ENCODE assay signal across 8 cellular contexts in the genomic region with DNA sequence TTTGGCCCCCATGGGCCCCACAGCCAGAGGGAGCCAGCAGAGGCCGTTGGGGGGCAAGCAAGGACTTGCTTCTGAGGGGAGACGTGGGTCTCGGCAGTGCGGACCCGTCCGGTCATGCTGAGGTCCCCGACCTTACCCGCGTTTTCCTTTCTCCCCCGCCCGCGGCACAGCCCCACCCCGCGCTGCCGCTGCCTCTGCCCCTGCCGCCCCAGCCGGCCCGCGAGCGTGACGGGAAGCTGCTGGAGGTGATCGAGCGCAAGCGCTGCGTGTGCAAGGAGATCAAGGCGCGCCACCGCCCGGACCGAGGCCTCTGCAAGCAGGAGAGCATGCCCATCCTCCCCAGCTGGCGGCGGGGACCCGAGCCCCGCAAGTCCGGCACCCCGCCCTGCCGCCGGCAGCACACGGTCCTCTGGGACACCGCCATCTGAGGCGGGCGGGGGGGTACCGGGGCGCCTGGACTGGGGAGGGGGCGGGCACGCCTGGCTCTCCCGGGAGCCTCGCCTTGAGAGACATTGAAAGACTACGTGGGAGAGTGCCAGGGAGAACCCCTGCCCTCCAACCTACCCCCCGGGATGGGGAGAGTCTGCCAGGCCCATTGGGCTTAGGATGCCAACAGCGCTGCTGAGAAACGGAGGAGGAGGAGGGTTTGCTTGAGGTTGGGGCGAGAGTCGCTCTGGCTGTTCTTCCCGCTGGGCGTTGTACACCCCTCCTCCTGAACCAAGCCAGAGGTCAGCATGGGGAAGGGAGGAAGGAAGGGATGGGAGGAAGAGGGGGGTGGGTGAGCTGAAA. TPM values are rescaled to one million over a fixed set of nuclear protein-coding genes. Genes with fewer than 3 reads are reported as not detected.
A peak's percentile ranks its signal among the peaks of the same experiment; 100 is the strongest.
DNase-seq lines count a peak whose midpoint lies in the region; ATAC-seq and TF ChIP-seq lines count a peak whose summit lies in the region.

No MANE protein-coding gene starts in this region.

- no peak overlapping the region for H4K91ac ChIP-seq in mesenchymal stem cell (ENCODE audit: low read length)

- H3K27ac ChIP-seq in coronary artery (peak overlapping the region in 1 of 2 donors; percentile 12), mesenchymal stem cell (ENCODE audit: low read length, poor library complexity, severe bottlenecking) (no peak overlapping the region)

- H3K4me2 ChIP-seq in mesenchymal stem cell (ENCODE audit: low read length, poor library complexity, severe bottlenecking), result peak overlapping the region; percentile 80

- peaks cover 20% of the 10 kb centered on the region for H3K4me1 ChIP-seq in mesenchymal stem cell (ENCODE audit: control insufficient read depth, insufficient read depth, low read depth, low read length)

- DNase-seq in HK-2 (ENCODE audit: unreplicated experiment) (peak; percentile 58), coronary artery (ENCODE audit: low spot score) (no peak), mesenchymal stem cell (peak; percentile 41), mesenteric fat pad (ENCODE audit: low spot score) (no peak), G401 (ENCODE audit: low spot score) (no peak)
- DNase-seq in stimulated activated naive CD4-positive, alpha-beta T cell treated with Interleukin-2 at 50 U/mL for 16 hours (lab: John Stamatoyannopoulos, UW), result peak; percentile 48

- H3K9ac ChIP-seq in mesenchymal stem cell (ENCODE audit: low read length), result no peak overlapping the region

- H3K36me3 ChIP-seq in mesenchymal stem cell (ENCODE audit: control insufficient read depth in 1 of 2, insufficient read depth in 2 of 2, low read depth in 1 of 2, low read length in 2 of 2), result peaks cover 0 to 8% of the 10 kb centered on the region in 2 experiments

- peak overlapping the region in 1 of 2 experiments; percentile 87 for H3K18ac ChIP-seq in mesenchymal stem cell (ENCODE audit: low read depth in 1 of 2, low read length in 2 of 2)

- 8% methylated on average over 44 of the region's 56 CpGs for WGBS in mesenchymal stem cell

- peak overlapping the region; percentile 37 for H2BK15ac ChIP-seq in mesenchymal stem cell (ENCODE audit: low read depth, poor library complexity, severe bottlenecking)

- H3K79me1 ChIP-seq in mesenchymal stem cell (replicated peaks; ENCODE audit: low read length, poor library complexity, severe bottlenecking), result no peaks in the 10 kb centered on the region

- H3K27me3 ChIP-seq in mesenchymal stem cell (ENCODE audit: control insufficient read depth in 1 of 2, insufficient read depth in 1 of 2, low read length in 2 of 2), result no peaks in the 10 kb centered on the region

- H2AK5ac ChIP-seq in mesenchymal stem cell (ENCODE audit: low read length, severe bottlenecking), result no peak overlapping the region

- no peak overlapping the region for H2BK120ac ChIP-seq in mesenchymal stem cell (ENCODE audit: low read depth, low read length)

- peak overlapping the region in 1 of 2 experiments; percentile 29 for H3K14ac ChIP-seq in mesenchymal stem cell (ENCODE audit: low read length in 2 of 2)

- peak overlapping the region in 1 of 2 experiments; percentile 71 for H2BK12ac ChIP-seq in mesenchymal stem cell (ENCODE audit: low read length in 2 of 2)

- peak overlapping the region; percentile 54 for H4K8ac ChIP-seq in mesenchymal stem cell (ENCODE audit: low read length)

- H3K23ac ChIP-seq in mesenchymal stem cell (ENCODE audit: low read length in 2 of 2), result peak overlapping the region in 1 of 2 experiments; percentile 3

- H3K4me3 ChIP-seq in coronary artery (peak overlapping the region; percentile 68), mesenchymal stem cell (ENCODE audit: insufficient read depth in 1 of 2, low read depth in 1 of 2, low read length in 2 of 2) (peak overlapping the region in 1 of 2 experiments; percentile 37)

- no peaks in the 10 kb centered on the region for H3K9me3 ChIP-seq in mesenchymal stem cell (ENCODE audit: control insufficient read depth, low read length)

- peak; percentile 77 to 80 for ATAC-seq in activated CD4-positive, CD25-positive, alpha-beta regulatory T cell treated with anti-CD3 and anti-CD28 coated beads, Interleukin-2, amount 50 U/mL, for 24 hours
- ATAC-seq in GM18502 (IDR thresholded peaks at IDR 0.05; ENCODE audit: poor library complexity, unreplicated experiment), result no peak

- in situ Hi-C loops in G401 (cut with HindIII; ENCODE audit: low sequenced_read_pairs), result no loop called here

- TF ChIP-seq CTCF in coronary artery (IDR thresholded peaks at IDR 0.05), result no peak

- H2BK5ac ChIP-seq in mesenchymal stem cell (ENCODE audit: low read depth, low read length, poor library complexity, severe bottlenecking), result no peak overlapping the region

- H3K4ac ChIP-seq in mesenchymal stem cell (ENCODE audit: low read depth in 1 of 2, low read length in 2 of 2), result peak overlapping the region in 1 of 2 experiments; percentile 58

- H2AFZ ChIP-seq in mesenchymal stem cell (ENCODE audit: low read depth, low read length), result peak overlapping the region; percentile 88

RNA-seq across cellular contexts. Expression of gene NYAP1, which starts 9.9 kb away (rescaled TPM):
- 0.57 TPM for polyA plus RNA-seq in mesenchymal stem cell (2013, experiment 1 of 2)
- 0.58 TPM for polyA plus RNA-seq in mesenchymal stem cell (2013, experiment 2 of 2)
- 1.2 TPM for total RNA-seq in mesenteric fat pad
- total RNA-seq in G401 (2014; rRNA removed; shearing (Covaris generic)), result 17.3 and 23.0 TPM in 2 replicates

RNA-seq across cellular contexts. Expression of gene TSC22D4, which starts 14.7 kb away (rescaled TPM):
- 47.5 TPM for polyA plus RNA-seq in mesenchymal stem cell (2013, experiment 1 of 2)
- polyA plus RNA-seq in mesenchymal stem cell (2013, experiment 2 of 2), result 47.0 TPM
- 42.4 TPM for total RNA-seq in mesenteric fat pad
- 80.1 and 118 TPM in 2 replicates for total RNA-seq in G401 (2014; rRNA removed; shearing (Covaris generic))

RNA-seq across cellular contexts. Expression of gene SPACDR, which starts 29.6 kb away (rescaled TPM):
- 0.47 TPM for polyA plus RNA-seq in mesenchymal stem cell (2013, experiment 1 of 2)
- polyA plus RNA-seq in mesenchymal stem cell (2013, experiment 2 of 2), result 0.56 TPM
- total RNA-seq in mesenteric fat pad, result 0.96 TPM
- not detected in 2 replicates for total RNA-seq in G401 (2014; rRNA removed; shearing (Covaris generic))

RNA-seq across cellular contexts. Expression of gene AGFG2, which starts 45.3 kb away (rescaled TPM):
- 5.6 TPM for polyA plus RNA-seq in mesenchymal stem cell (2013, experiment 1 of 2)
- polyA plus RNA-seq in mesenchymal stem cell (2013, experiment 2 of 2), result 5.7 TPM
- total RNA-seq in mesenteric fat pad, result 14.1 TPM
- 42.3 and 47.0 TPM in 2 replicates for total RNA-seq in G401 (2014; rRNA removed; shearing (Covaris generic))

RNA-seq across cellular contexts. Expression of gene PPP1R35, which starts 57.4 kb away (rescaled TPM):
- polyA plus RNA-seq in mesenchymal stem cell (2013, experiment 1 of 2), result 45.2 TPM
- 47.7 TPM for polyA plus RNA-seq in mesenchymal stem cell (2013, experiment 2 of 2)
- 24.8 TPM for total RNA-seq in mesenteric fat pad
- total RNA-seq in G401 (2014; rRNA removed; shearing (Covaris generic)), result 56.1 and 59.4 TPM in 2 replicates

Comparison
In these comparisons a context has a peak if more than half of its experiments do, and no peak if none do; other contexts are left out.
1. DNase-seq: peak in HK-2 (single experiment), mesenchymal stem cell (single experiment) and stimulated activated naive CD4-positive, alpha-beta T cell treated with Interleukin-2 at 50 U/mL for 16 hours (single experiment); none in coronary artery (single experiment), mesenteric fat pad (single experiment) and G401 (single experiment).